In genomic region chr10:53490553-53490952, GRCh38 we compare ENCODE assay signal across 1 cellular context.
TF ChIP-seq lines count a peak whose summit lies in the region.

No MANE protein-coding gene starts in this region.

TF ChIP-seq in IMR-90, 13 proteins besides CTCF, POLR2A, EP300 and RAD21:
- peak; percentile 28; the same call in 1 of the 2 replicates for TF ChIP-seq CEBPB (IDR thresholded peaks at IDR 0.05; ENCODE audit: low read depth, low read length)
- no peak for TF ChIP-seq CHD1 (IDR thresholded peaks at IDR 0.05; ENCODE audit: low read depth, low read length)
